Comparison of ENCODE assay signal across 9 cellular contexts in the genomic region with DNA sequence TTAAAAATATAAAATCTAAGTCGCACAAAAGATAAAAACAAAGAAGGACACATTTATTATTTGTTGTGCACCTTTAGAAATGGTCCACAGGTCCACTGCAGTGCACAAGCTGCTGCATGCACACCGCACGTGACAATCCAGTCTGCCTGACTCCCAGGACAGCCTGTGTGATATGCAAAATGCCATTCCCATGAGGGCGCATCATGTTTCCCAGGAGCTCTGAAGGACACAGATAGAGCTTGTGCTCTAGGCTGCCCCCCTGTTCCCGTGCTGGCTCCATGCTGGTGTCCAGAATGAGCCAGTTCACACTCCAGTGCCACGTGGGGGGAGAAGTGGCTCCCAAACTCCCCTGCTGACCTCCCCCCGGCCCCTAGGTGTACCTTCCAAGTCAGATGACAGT. TPM values are rescaled to one million over a fixed set of nuclear protein-coding genes. Genes with fewer than 3 reads are reported as not detected.
DNase-seq lines count a peak whose midpoint lies in the region; ATAC-seq and TF ChIP-seq lines count a peak whose summit lies in the region.
"Had no signal": no experiment of that assay in that cellular context is flagged by ENCODE, and none has a peak within 500 bp of the region (broad histone marks: within the 10 kb centered on the region; RNA-seq: fewer than 3 reads in every experiment).

No MANE protein-coding gene starts in this region.

- no peak overlapping the region for H3K23ac ChIP-seq in H9 (ENCODE audit: insufficient read length, low read depth, low read length)

- H2BK20ac ChIP-seq in H9 (ENCODE audit: low read depth, low read length, poor library complexity, severe bottlenecking), result no peak overlapping the region

- no peak overlapping the region for H3K4me3 ChIP-seq in fibroblast of villous mesenchyme (ENCODE audit: low read depth, low read length)

- no CpG with 5 or more reads among the region's 7 CpGs for WGBS in H9 (ENCODE audit: extremely low coverage, insufficient read length, low lambda C conversion rate)

- H3K14ac ChIP-seq in H9 (ENCODE audit: insufficient read depth, low read length), result 0 out of 2 replicates have a peak overlapping the region, but pooled peaks have one; percentile 26

- no peak overlapping the region for H3K56ac ChIP-seq in H9 (ENCODE audit: insufficient read length, low read depth, low read length)

- no peak overlapping the region for H2AK5ac ChIP-seq in H9 (ENCODE audit: insufficient read length, low read length)

- no peaks in the 10 kb centered on the region for H3K79me2 ChIP-seq in H9 (ENCODE audit: insufficient read depth, low read length)

- H3K9me3 ChIP-seq in H9 (ENCODE audit: control insufficient read depth, low read depth, low read length) (no peaks in the 10 kb centered on the region), T-helper 17 cell (ENCODE audit: control insufficient read depth, low read length, poor library complexity, severe bottlenecking) (no peaks in the 10 kb centered on the region)

- no peak overlapping the region for H2BK5ac ChIP-seq in H9 (ENCODE audit: insufficient read length, low read length)

- DNase-seq in H9, result peak; percentile 50
- peak; percentile 77 for DNase-seq in NCI-H82 (lab: John Stamatoyannopoulos, UW)
- peak; percentile 32 for DNase-seq in fibroblast of villous mesenchyme (ENCODE audit: low read depth)
- DNase-seq in renal cortical epithelial cell (ENCODE audit: low read depth), result peak; percentile 54
- no peak for DNase-seq in T-helper 17 cell
- DNase-seq in dedifferentiated amniotic fluid mesenchymal stem cell (ENCODE audit: extremely low spot score), result no peak
- no peak for DNase-seq in endothelial cell (ENCODE audit: low spot score)
- DNase-seq in Kasumi-1 (lab: John Stamatoyannopoulos, UW), result no peak

- no peaks in the 10 kb centered on the region for H3K4me1 ChIP-seq in H9 (ENCODE audit: insufficient read depth, low read length)

- no peak for TF ChIP-seq CTCF in H9 (conservative IDR thresholded peaks at IDR 0.05)
- no peak for TF ChIP-seq CTCF in fibroblast of villous mesenchyme (IDR thresholded peaks at IDR 0.05; ENCODE audit: insufficient read depth, low read depth, low read length)
- TF ChIP-seq CTCF in endothelial cell (IDR thresholded peaks at IDR 0.05; ENCODE audit: unreplicated experiment), result no peak

- H3K27me3 Mint-ChIP-seq in H9 (ENCODE audit: low read depth) (peaks cover 2% of the 10 kb centered on the region; the same call in 1 of the 2 replicates), T-helper 17 cell (peaks cover 11% of the 10 kb centered on the region), endothelial cell (ENCODE audit: unreplicated experiment) (peaks cover 7% of the 10 kb centered on the region)

- no peaks in the 10 kb centered on the region for H3K23me2 ChIP-seq in H9 (ENCODE audit: insufficient read length, low read depth, low read length, poor library complexity, severe bottlenecking)

- no peak for ATAC-seq in T-helper 17 cell

- H3K4me3 Mint-ChIP-seq in H9, result no peak overlapping the region
- H3K4me3 Mint-ChIP-seq in T-helper 17 cell, result no peak overlapping the region
- H3K4me3 Mint-ChIP-seq in endothelial cell (ENCODE audit: unreplicated experiment), result no peak overlapping the region

- no peaks in the 10 kb centered on the region for H3K79me1 ChIP-seq in H9 (ENCODE audit: insufficient read depth, low read depth, low read length, poor library complexity, severe bottlenecking)

- H3K27ac ChIP-seq in H9 (ENCODE audit: insufficient read length, low read depth, low read length), result no peak overlapping the region

- no peak overlapping the region for H3K9ac ChIP-seq in H9 (ENCODE audit: extremely low read depth, insufficient read length, low read length)

- H3K4ac ChIP-seq in H9 (ENCODE audit: low read depth, low read length), result no peak overlapping the region

- no peaks in the 10 kb centered on the region for H3K27me3 ChIP-seq in H9 (ENCODE audit: insufficient read depth, low read length)

- H3T11ph ChIP-seq in H9 (ENCODE audit: low read length), result no peak overlapping the region

- H4K5ac ChIP-seq in H9 (ENCODE audit: insufficient read length, low read depth, low read length), result no peak overlapping the region

- peaks cover 0 to 1% (median 0%) of the 10 kb centered on the region in 3 experiments; a peak in 3 of 7 replicates for H3K36me3 Mint-ChIP-seq in H9 (ENCODE audit: insufficient read depth in 1 of 3, low read depth in 3 of 3)
- H3K36me3 Mint-ChIP-seq in T-helper 17 cell (ENCODE audit: low read depth), result no peaks in the 10 kb centered on the region
- peaks cover 21% of the 10 kb centered on the region for H3K36me3 Mint-ChIP-seq in endothelial cell (ENCODE audit: low read depth, unreplicated experiment)

- H4K91ac ChIP-seq in H9 (ENCODE audit: insufficient read length, low read depth, low read length), result no peak overlapping the region

- peaks cover 4 to 16% of the 10 kb centered on the region in 2 experiments; a peak in 3 of 5 replicates for H3K9me3 Mint-ChIP-seq in H9
- no peaks in the 10 kb centered on the region for H3K9me3 Mint-ChIP-seq in endothelial cell (ENCODE audit: unreplicated experiment)

- no peak overlapping the region for H3K4me2 ChIP-seq in H9 (ENCODE audit: insufficient read depth, insufficient read length, low read length)

- H3K27ac Mint-ChIP-seq in H9 (no peak overlapping the region), T-helper 17 cell (no peak overlapping the region), endothelial cell (ENCODE audit: unreplicated experiment) (no peak overlapping the region)

- H3K4me1 Mint-ChIP-seq in H9, result peaks cover 0 to 8% of the 10 kb centered on the region in 2 experiments; a peak in 2 of 4 replicates
- H3K4me1 Mint-ChIP-seq in T-helper 17 cell, result peaks cover 17% of the 10 kb centered on the region
- peaks cover 6% of the 10 kb centered on the region for H3K4me1 Mint-ChIP-seq in endothelial cell (ENCODE audit: unreplicated experiment)

- peaks cover 3% of the 10 kb centered on the region for H4K20me1 ChIP-seq in H9 (ENCODE audit: control insufficient read depth, insufficient read depth, insufficient read length)

- no peak overlapping the region for H3K18ac ChIP-seq in H9 (ENCODE audit: insufficient read length, low read depth, low read length)

- H2BK12ac ChIP-seq in H9 (ENCODE audit: insufficient read length, low read depth, low read length), result no peak overlapping the region

- H2BK120ac ChIP-seq in H9 (ENCODE audit: low read depth, low read length, poor library complexity, severe bottlenecking), result no peak overlapping the region

- H4K8ac ChIP-seq in H9 (replicated peaks; ENCODE audit: insufficient read length, low read depth, low read length), result no peak overlapping the region

- H2AFZ ChIP-seq in H9 (ENCODE audit: low read length), result no peak overlapping the region

- H2BK15ac ChIP-seq in H9 (ENCODE audit: low read depth, low read length), result no peak overlapping the region

RNA-seq across cellular contexts. Expression of gene RAB7B, which starts 26.5 kb away (rescaled TPM):
- 0.68 and 0.83 TPM in 2 replicates for total RNA-seq in H9 (2021)
- 4.2 and 5.2 TPM in 2 replicates for total RNA-seq in fibroblast of villous mesenchyme
- 1.1 and 1.2 TPM in 2 replicates for total RNA-seq in renal cortical epithelial cell
- total RNA-seq in T-helper 17 cell, result under 1 TPM in 1 of 2 donors, not detected in 1; 0.18 TPM
- not detected for total RNA-seq in endothelial cell (ENCODE audit: unreplicated experiment)

RNA-seq across cellular contexts. Expression of gene SLC26A9, which starts 33.5 kb away (rescaled TPM):
- total RNA-seq in H9 (2021) (not detected in 2 replicates), fibroblast of villous mesenchyme (not detected in 2 replicates), renal cortical epithelial cell (0.05 TPM in 1 of 2 replicates, not detected in the other), T-helper 17 cell (not detected), endothelial cell (ENCODE audit: unreplicated experiment) (not detected)
- total RNA-seq: urinary bladder had no signal

RNA-seq across cellular contexts. Expression of gene CTSE, which starts 47.0 kb away (rescaled TPM):
- not detected in 2 replicates for total RNA-seq in H9 (2021)
- total RNA-seq in fibroblast of villous mesenchyme, result not detected in 2 replicates
- total RNA-seq in renal cortical epithelial cell, result 0.10 and 6.4 TPM in 2 replicates
- not detected for total RNA-seq in T-helper 17 cell
- not detected for total RNA-seq in endothelial cell (ENCODE audit: unreplicated experiment)

Comparison
In these comparisons a context has a peak if more than half of its experiments do, and no peak if none do; other contexts are left out.
1. DNase-seq: peak in H9 (single experiment), NCI-H82 (single experiment), fibroblast of villous mesenchyme (single experiment) and renal cortical epithelial cell (single experiment); none in T-helper 17 cell (0 of 3), dedifferentiated amniotic fluid mesenchymal stem cell (single experiment), endothelial cell (single experiment) and Kasumi-1 (0 of 2).